21 cellular contexts compared by ENCODE assay signal in genomic region chr22:20877715-20878114, GRCh38. TPM values are rescaled to one million over a fixed set of nuclear protein-coding genes. Genes with fewer than 3 reads are reported as not detected.
DNase-seq lines count a peak whose midpoint lies in the region; TF ChIP-seq lines count a peak whose summit lies in the region.
"Had no signal": no experiment of that assay in that cellular context is flagged by ENCODE, and none has a peak within 500 bp of the region (broad histone marks: within the 10 kb centered on the region; RNA-seq: fewer than 3 reads in every experiment).

No MANE protein-coding gene starts in this region.

- H3K27ac ChIP-seq in angular gyrus (ENCODE audit: low read depth, low read length) (peak overlapping the region; percentile 4), dorsolateral prefrontal cortex (peak overlapping the region in 48 of 59 donors; percentile 1 to 90 (median 60)), Peyer's patch (no peak overlapping the region)
- H3K27ac ChIP-seq: 22Rv1; A549; BLaER1 treated with 17β-estradiol and CSF1 and Interleukin-3, amounts not matched to agents 10 nM and 100 nM; C4-2B had no signal

- H3K4me1 ChIP-seq in Peyer's patch: no peaks in the 10 kb centered on the region
- H3K4me1 ChIP-seq: A549 had no signal

- no peaks in the 10 kb centered on the region for H3K27me3 ChIP-seq in dorsolateral prefrontal cortex
- no peaks in the 10 kb centered on the region for H3K27me3 ChIP-seq in Peyer's patch
- H3K27me3 ChIP-seq: BLaER1 treated with 17β-estradiol and CSF1 and Interleukin-3, amounts not matched to agents 10 nM and 100 nM had no signal

- DNase-seq in COLO829 (ENCODE audit: low spot score) (peak; percentile 68), dorsolateral prefrontal cortex (peak in 3 of 10 donors; percentile 30 to 54 (median 51)), Peyer's patch (no peak), GM10266 (ENCODE audit: extremely low spot score) (no peak)
- no peak for DNase-seq in stimulated activated CD4-positive, alpha-beta T cell treated with anti-CD3 and anti-CD28 coated beads, Interleukin-12 subunit alpha, Interleukin-12 subunit beta, amount 100 ng/mL, for 4 hours
- DNase-seq: AML-193; CD4-positive, alpha-beta T cell; CD8-positive, alpha-beta T cell; COR-L47; DMS 273 treated with DMSO at 0.1 percent for 48 hours; DMS153; DMS53; DMS79; DND-41; EL; GDM1 had no signal

- no peak for TF ChIP-seq POLR2A in Peyer's patch (IDR thresholded peaks at IDR 0.05)

- intact Hi-C loops in dorsolateral prefrontal cortex (cut with DNase I): loop anchor here in 1 of 2 donors (5.0 kb wide), 1 partner anchor 70 kb away; no protein-coding TSS in a partner anchor

- H3K36me3 ChIP-seq in Peyer's patch: peaks cover 0 to 54% (median 0%) of the 10 kb centered on the region in 3 donors

- no peaks in the 10 kb centered on the region for H3K9me3 ChIP-seq in Peyer's patch
- H3K9me3 ChIP-seq: A549; BLaER1 treated with 17β-estradiol and CSF1 and Interleukin-3, amounts not matched to agents 10 nM and 100 nM had no signal

- H3K4me3 ChIP-seq in dorsolateral prefrontal cortex (no peak overlapping the region), Peyer's patch (no peak overlapping the region)
- H3K4me3 ChIP-seq: A549; BLaER1 treated with 17β-estradiol and CSF1 and Interleukin-3, amounts not matched to agents 10 nM and 100 nM had no signal

- no peak for TF ChIP-seq CTCF in dorsolateral prefrontal cortex (IDR thresholded peaks at IDR 0.05 in 54 of 56, conservative IDR thresholded peaks at IDR 0.05 in 2 of 56; ENCODE audit: low read depth in 1 of 56, partially characterized antibody in 56 of 56)
- TF ChIP-seq CTCF in Peyer's patch (IDR thresholded peaks at IDR 0.05): no peak
- no peak for TF ChIP-seq CTCF in GM10266 (IDR thresholded peaks at IDR 0.05; ENCODE audit: control insufficient read depth, insufficient read depth, low read depth, missing control alignments)

RNA-seq across cellular contexts. Expression of gene SNAP29, which starts 18.9 kb away (rescaled TPM):
- total RNA-seq in dorsolateral prefrontal cortex: 10 to 100 TPM; 16.5 to 33.5 (median 23.5) TPM
- 10 to 100 TPM; 13.2 to 21.5 (median 18.3) TPM for total RNA-seq in Peyer's patch

RNA-seq across cellular contexts. Expression of gene PI4KA, which starts 19.1 kb away (rescaled TPM):
- total RNA-seq in dorsolateral prefrontal cortex (100 to 1,000 TPM; 211 to 601 (median 463) TPM), Peyer's patch (100 to 1,000 TPM in 3 of 4 donors, 10 to 100 TPM in 1; 99.7 to 184 (median 161) TPM)

RNA-seq across cellular contexts. Expression of gene CRKL, which starts 39.5 kb away (rescaled TPM):
- total RNA-seq in dorsolateral prefrontal cortex (100 to 1,000 TPM in 31 of 120 experiments, 10 to 100 TPM in 89; 75.1 to 125 (median 94.5) TPM), Peyer's patch (10 to 100 TPM; 39.6 to 58.8 (median 58.2) TPM)

Comparison
In these comparisons a context has a peak if more than half of its experiments do, and no peak if none do; other contexts are left out.
1. H3K27ac ChIP-seq: peak in angular gyrus (single experiment) and dorsolateral prefrontal cortex (48 of 59); none in Peyer's patch (0 of 4).